ENCODE assay signal across 24 cellular contexts in the genomic region with DNA sequence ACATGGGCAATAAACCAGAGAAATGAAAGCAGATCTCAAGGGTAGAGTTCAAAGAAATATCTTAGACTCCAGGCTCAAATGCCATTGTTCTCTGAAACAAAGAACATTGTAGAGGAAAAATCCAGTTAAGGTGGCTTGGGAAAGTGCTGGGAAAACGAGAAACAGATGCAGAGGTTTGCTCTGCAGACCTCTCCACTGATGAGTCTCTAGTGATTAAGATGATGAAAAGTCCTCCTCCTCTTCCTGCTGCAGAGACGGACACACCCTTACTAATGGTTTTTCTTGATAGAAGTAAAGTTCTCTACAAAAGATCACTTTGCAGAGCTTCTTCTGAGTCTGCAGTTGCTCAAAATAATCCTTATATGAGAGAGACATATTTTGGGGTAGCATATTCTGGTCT.
"Had no signal": no experiment of that assay in that cellular context is flagged by ENCODE, and none has a peak within 500 bp of the region (broad histone marks: within the 10 kb centered on the region; RNA-seq: fewer than 3 reads in every experiment).

No MANE protein-coding gene starts in this region.

- H3K4me1 Mint-ChIP-seq: natural killer cell; stimulated activated memory B cell treated with anti-CD40 and anti-IgM and Interleukin-4, amounts not matched to agents 10 μg/mL and 1 μg/mL and 100 μg/mL, for 72 hours had no signal

- H3K27ac Mint-ChIP-seq: natural killer cell; stimulated activated memory B cell treated with anti-CD40 and anti-IgM and Interleukin-4, amounts not matched to agents 10 μg/mL and 1 μg/mL and 100 μg/mL, for 72 hours; stimulated activated naive CD8-positive, alpha-beta T cell treated with anti-CD3 and anti-CD28 coated beads, Interleukin-15, Interleukin-2, amounts not matched to agents 100 ng/mL and 50 ng/mL, for 24 hours had no signal

- H3K27me3 Mint-ChIP-seq: stimulated activated memory B cell treated with anti-CD40 and anti-IgM and Interleukin-4, amounts not matched to agents 10 μg/mL and 1 μg/mL and 100 μg/mL, for 72 hours; stimulated activated naive CD8-positive, alpha-beta T cell treated with anti-CD3 and anti-CD28 coated beads, Interleukin-15, Interleukin-2, amounts not matched to agents 100 ng/mL and 50 ng/mL, for 24 hours had no signal

- DNase-seq: central memory CD4-positive, alpha-beta T cell; effector CD8-positive, alpha-beta T cell; foreskin melanocyte; head of caudate nucleus; kidney; mammary epithelial cell; mucosa of descending colon; natural killer cell; occipital lobe; pancreas; retina; right lobe of liver; spleen; stimulated activated CD4-positive, alpha-beta T cell treated with anti-CD3 and anti-CD28 coated beads, Interleukin-15, amount 100 ng/mL, for 24 hours; stimulated activated CD4-positive, alpha-beta T cell treated with anti-CD3 and anti-CD28 coated beads, Interleukin-1b, Interleukin-23, amount 100 ng/mL, for 48 hours; stimulated activated CD4-positive, alpha-beta T cell treated with anti-CD3 and anti-CD28 coated beads, Interleukin-4, amount 100 ng/mL, for 24 hours; testis had no signal

- H3K36me3 Mint-ChIP-seq: natural killer cell; stimulated activated memory B cell treated with anti-CD40 and anti-IgM and Interleukin-4, amounts not matched to agents 10 μg/mL and 1 μg/mL and 100 μg/mL, for 72 hours had no signal

- H3K9me3 Mint-ChIP-seq: stimulated activated naive CD8-positive, alpha-beta T cell treated with anti-CD3 and anti-CD28 coated beads, Interleukin-15, Interleukin-2, amounts not matched to agents 100 ng/mL and 50 ng/mL, for 24 hours had no signal

- ATAC-seq: esophagus mucosa; mucosa of descending colon; natural killer cell; pancreas; right lobe of liver; stimulated activated memory B cell treated with anti-CD40 and anti-IgM and Interleukin-4, amounts not matched to agents 10 μg/mL and 1 μg/mL and 100 μg/mL, for 72 hours had no signal

- H3K27ac ChIP-seq: coronary artery, hepatocyte, pancreas, prostate gland, right lobe of liver, spleen, testis, tibial nerve had no signal

- H3K4me3 Mint-ChIP-seq: natural killer cell; stimulated activated memory B cell treated with anti-CD40 and anti-IgM and Interleukin-4, amounts not matched to agents 10 μg/mL and 1 μg/mL and 100 μg/mL, for 72 hours; stimulated activated naive CD8-positive, alpha-beta T cell treated with anti-CD3 and anti-CD28 coated beads, Interleukin-15, Interleukin-2, amounts not matched to agents 100 ng/mL and 50 ng/mL, for 24 hours had no signal
